ENCODE assay signal across 14 cellular contexts in genomic region chr10:132862485-132863420, GRCh38.
DNase-seq lines count a peak whose midpoint lies in the region; ATAC-seq and TF ChIP-seq lines count a peak whose summit lies in the region.
"Had no signal": no experiment of that assay in that cellular context is flagged by ENCODE, and none has a peak within 500 bp of the region (broad histone marks: within the 10 kb centered on the region; RNA-seq: fewer than 3 reads in every experiment).

No MANE protein-coding gene starts in this region.

- no peaks in the 10 kb centered on the region for H4K20me1 ChIP-seq in smooth muscle cell (ENCODE audit: low read depth)

- no peaks in the 10 kb centered on the region for H3K36me3 ChIP-seq in mesendoderm (ENCODE audit: control insufficient read depth, insufficient read depth, low read length)
- H3K36me3 ChIP-seq in aorta (ENCODE audit: control insufficient read depth in 1 of 2, insufficient read depth in 2 of 2, low read length in 1 of 2): no peaks in the 10 kb centered on the region
- no peaks in the 10 kb centered on the region for H3K36me3 ChIP-seq in smooth muscle cell (ENCODE audit: low read depth)

- H3K9ac ChIP-seq in mesendoderm (ENCODE audit: low read length): no peak overlapping the region
- H3K9ac ChIP-seq in smooth muscle cell (ENCODE audit: low read depth): no peak overlapping the region

- H3K4me2 ChIP-seq in mesendoderm (ENCODE audit: low read length) (no peak overlapping the region), smooth muscle cell (no peak overlapping the region)

- intact Hi-C loops in aorta (cut with DNase I): no loop called here

- H3K79me1 ChIP-seq in mesendoderm (ENCODE audit: low read length): no peaks in the 10 kb centered on the region

- no peaks in the 10 kb centered on the region for H3K9me3 Mint-ChIP-seq in stimulated activated naive CD8-positive, alpha-beta T cell treated with anti-CD3 and anti-CD28 coated beads, Interleukin-15, amount 100 ng/mL, for 72 hours
- H3K9me3 Mint-ChIP-seq in WTC11: no peaks in the 10 kb centered on the region

- no peak overlapping the region for H3K4me3 ChIP-seq in mesendoderm (ENCODE audit: low read length)
- H3K4me3 ChIP-seq in aorta (ENCODE audit: low read length in 2 of 2): no peak overlapping the region
- H3K4me3 ChIP-seq in smooth muscle cell: no peak overlapping the region

- WGBS in mesendoderm (ENCODE audit: extremely low coverage, insufficient coverage, low lambda C conversion rate): no CpG with 5 or more reads among the region's 34 CpGs
- 17 to 18% methylated on average over 32 to 34 of the region's 34 CpGs for WGBS in aorta, 2 donors
- 55% methylated on average over 25 of the region's 34 CpGs for WGBS in smooth muscle cell (ENCODE audit: low lambda C conversion rate)

- H3K27ac ChIP-seq in mesendoderm (ENCODE audit: low read depth, low read length) (no peak overlapping the region), aorta (ENCODE audit: low read depth in 1 of 2, low read length in 2 of 2) (no peak overlapping the region), smooth muscle cell (ENCODE audit: low read depth) (no peak overlapping the region)
- H3K27ac ChIP-seq: C4-2B, foreskin keratinocyte had no signal

- no peak for TF ChIP-seq CTCF in WTC11 (IDR thresholded peaks at IDR 0.05)
- TF ChIP-seq CTCF in smooth muscle cell (IDR thresholded peaks at IDR 0.05; ENCODE audit: borderline replicate concordance, insufficient read depth, poor library complexity, severe bottlenecking): no peak

- POLR2A ChIA-PET in WTC11 (lab: Charles Lee): no interaction called here

- CTCF ChIA-PET in WTC11 (lab: Charles Lee): no interaction called here

- H2BK5ac ChIP-seq in mesendoderm (ENCODE audit: low read length): no peak overlapping the region

- peak; percentile 11 for ATAC-seq in stimulated activated naive CD8-positive, alpha-beta T cell treated with anti-CD3 and anti-CD28 coated beads, Interleukin-15, amount 100 ng/mL, for 72 hours
- ATAC-seq in stimulated activated naive CD8-positive, alpha-beta T cell treated with anti-CD3 and anti-CD28 coated beads, Interleukin-15, Interleukin-2, amounts not matched to agents 100 U/mL and 50 U/mL, for 24 hours: no peak
- ATAC-seq in WTC11: no peak
- peak; percentile 8 for ATAC-seq in aorta (ENCODE audit: low FRiP score)
- no peak for ATAC-seq in GM18498 (IDR thresholded peaks at IDR 0.05; ENCODE audit: unreplicated experiment)
- ATAC-seq: foreskin keratinocyte, HCT116 had no signal

- no peak overlapping the region for H2BK120ac ChIP-seq in mesendoderm (ENCODE audit: low read depth, low read length)

- no peak overlapping the region for H4K5ac ChIP-seq in mesendoderm (ENCODE audit: low read length)

- no peaks in the 10 kb centered on the region for H3F3A ChIP-seq in smooth muscle cell (ENCODE audit: low read depth)

- DNase-seq in stimulated activated naive CD8-positive, alpha-beta T cell treated with anti-CD3 and anti-CD28 coated beads, Interleukin-15, amount 100 ng/mL, for 72 hours: peak in 1 of 2 donors; percentile 8
- no peak for DNase-seq in stimulated activated naive CD8-positive, alpha-beta T cell treated with anti-CD3 and anti-CD28 coated beads, Interleukin-15, Interleukin-2, amounts not matched to agents 100 U/mL and 50 U/mL, for 24 hours
- peak; percentile 11 for DNase-seq in WTC11 (ENCODE audit: low spot score)
- DNase-seq in mesendoderm: peak; percentile 16
- peak; percentile 36 to 60 for DNase-seq in aorta
- no peak for DNase-seq in dermis blood vessel endothelial cell
- DNase-seq in smooth muscle cell (lab: John Stamatoyannopoulos, UW; ENCODE audit: unreplicated experiment): no peak
- DNase-seq: effector memory CD4-positive, alpha-beta T cell; foreskin keratinocyte; NCI-H446; T-helper 9 cell had no signal

- H3K9me3 ChIP-seq in aorta (ENCODE audit: control insufficient read depth, low read length) (no peaks in the 10 kb centered on the region), smooth muscle cell (replicated peaks; ENCODE audit: low read depth) (no peaks in the 10 kb centered on the region)

- H3K23ac ChIP-seq in mesendoderm (ENCODE audit: low read length): no peak overlapping the region

- H3K79me2 ChIP-seq in mesendoderm (ENCODE audit: control insufficient read depth, insufficient read depth, low read length): no peaks in the 10 kb centered on the region
- H3K79me2 ChIP-seq in smooth muscle cell (ENCODE audit: low read depth): no peaks in the 10 kb centered on the region

- H3K4me3 Mint-ChIP-seq in stimulated activated naive CD8-positive, alpha-beta T cell treated with anti-CD3 and anti-CD28 coated beads, Interleukin-15, amount 100 ng/mL, for 72 hours: peak overlapping the region in 1 of 2 donors; percentile 10
- H3K4me3 Mint-ChIP-seq in WTC11: no peak overlapping the region

- no peak overlapping the region for H2AK5ac ChIP-seq in mesendoderm (ENCODE audit: low read length)

- H3K56ac ChIP-seq in mesendoderm (ENCODE audit: low read length): peak overlapping the region; percentile 56

- no peak overlapping the region for H2AFZ ChIP-seq in smooth muscle cell (ENCODE audit: low read depth)

- H3K4ac ChIP-seq in mesendoderm (ENCODE audit: low read depth, low read length): no peak overlapping the region

- H4K8ac ChIP-seq in mesendoderm (ENCODE audit: low read depth, low read length): no peak overlapping the region

- H3K18ac ChIP-seq in mesendoderm (ENCODE audit: low read length): no peak overlapping the region

- H2BK15ac ChIP-seq in mesendoderm (replicated peaks; ENCODE audit: low read depth): no peak overlapping the region

- H3K27me3 ChIP-seq in mesendoderm (ENCODE audit: insufficient read depth, low read length, poor library complexity) (no peaks in the 10 kb centered on the region), aorta (ENCODE audit: control insufficient read depth in 1 of 2, insufficient read depth in 2 of 2, low read length in 1 of 2) (no peaks in the 10 kb centered on the region), smooth muscle cell (ENCODE audit: low read depth) (no peaks in the 10 kb centered on the region)
- H3K27me3 ChIP-seq: foreskin keratinocyte had no signal

- H3K27me3 Mint-ChIP-seq in stimulated activated naive CD8-positive, alpha-beta T cell treated with anti-CD3 and anti-CD28 coated beads, Interleukin-15, amount 100 ng/mL, for 72 hours: peaks cover 47% of the 10 kb centered on the region
- no peaks in the 10 kb centered on the region for H3K27me3 Mint-ChIP-seq in WTC11 (ENCODE audit: low read depth)

- H3K4me1 ChIP-seq in mesendoderm (ENCODE audit: control insufficient read depth, low read depth, low read length) (no peaks in the 10 kb centered on the region), aorta (ENCODE audit: control insufficient read depth in 1 of 2, insufficient read depth in 2 of 2, low read length in 2 of 2) (no peaks in the 10 kb centered on the region), smooth muscle cell (ENCODE audit: low read depth) (no peaks in the 10 kb centered on the region)
- H3K4me1 ChIP-seq: foreskin keratinocyte had no signal

- H3K36me3 Mint-ChIP-seq in WTC11: no peaks in the 10 kb centered on the region

- H3K27ac Mint-ChIP-seq in stimulated activated naive CD8-positive, alpha-beta T cell treated with anti-CD3 and anti-CD28 coated beads, Interleukin-15, amount 100 ng/mL, for 72 hours: no peak overlapping the region
- no peak overlapping the region; the same call in 1 of the 2 replicates for H3K27ac Mint-ChIP-seq in WTC11

- peaks cover 22% of the 10 kb centered on the region for H3K4me1 Mint-ChIP-seq in stimulated activated naive CD8-positive, alpha-beta T cell treated with anti-CD3 and anti-CD28 coated beads, Interleukin-15, amount 100 ng/mL, for 72 hours
- peaks cover 2% of the 10 kb centered on the region for H3K4me1 Mint-ChIP-seq in WTC11

TF ChIP-seq in WTC11, 78 proteins besides CTCF, POLR2A, EP300 and RAD21:
- no peak for TF ChIP-seq E2F5 (CRISPR knock-in tag; IDR thresholded peaks at IDR 0.05)
- no peak for TF ChIP-seq SP1 (CRISPR knock-in tag; conservative IDR thresholded peaks at IDR 0.05)
- no peak for TF ChIP-seq ATF2 (CRISPR knock-in tag; IDR thresholded peaks at IDR 0.05; ENCODE audit: borderline replicate concordance, low read depth)
- TF ChIP-seq E2F4 (CRISPR knock-in tag; IDR thresholded peaks at IDR 0.05; ENCODE audit: borderline replicate concordance, low read depth): no peak
- TF ChIP-seq NR1H2 (CRISPR knock-in tag; IDR thresholded peaks at IDR 0.05): no peak
- TF ChIP-seq ESRRA (CRISPR knock-in tag; IDR thresholded peaks at IDR 0.05; ENCODE audit: borderline replicate concordance): no peak
- TF ChIP-seq CREM (CRISPR knock-in tag; IDR thresholded peaks at IDR 0.05): no peak
- no peak for TF ChIP-seq FOXK1 (CRISPR knock-in tag; IDR thresholded peaks at IDR 0.05)

Comparison
In these comparisons a context has a peak if more than half of its experiments do, and no peak if none do; other contexts are left out.
1. ATAC-seq: peak in stimulated activated naive CD8-positive, alpha-beta T cell treated with anti-CD3 and anti-CD28 coated beads, Interleukin-15, amount 100 ng/mL, for 72 hours (single experiment) and aorta (single experiment); none in stimulated activated naive CD8-positive, alpha-beta T cell treated with anti-CD3 and anti-CD28 coated beads, Interleukin-15, Interleukin-2, amounts not matched to agents 100 U/mL and 50 U/mL, for 24 hours (single experiment), WTC11 (single experiment) and GM18498 (single experiment).
2. DNase-seq: peak in WTC11 (single experiment), mesendoderm (single experiment) and aorta (2 of 2); none in stimulated activated naive CD8-positive, alpha-beta T cell treated with anti-CD3 and anti-CD28 coated beads, Interleukin-15, Interleukin-2, amounts not matched to agents 100 U/mL and 50 U/mL, for 24 hours (single experiment), dermis blood vessel endothelial cell (single experiment) and smooth muscle cell (single experiment).